In the genomic region with DNA sequence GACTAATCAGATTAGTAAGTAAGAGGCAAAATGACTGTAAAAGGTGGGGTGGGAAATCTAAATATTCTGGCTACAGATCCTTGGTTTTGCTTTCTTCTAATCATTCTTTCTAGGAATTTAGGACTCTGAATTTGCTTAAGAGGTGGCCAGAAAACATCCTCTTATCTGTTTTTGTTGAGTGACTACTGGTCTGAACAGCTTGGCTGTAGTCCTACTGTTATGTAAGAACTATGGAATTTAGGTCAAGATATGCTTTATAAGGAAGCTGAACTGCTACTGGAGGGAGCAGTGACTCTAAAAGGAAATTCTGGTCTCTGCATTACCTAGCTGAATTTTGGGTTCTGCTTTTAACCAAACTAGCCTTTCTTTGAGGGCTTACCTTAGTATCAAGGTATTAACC, we compare ENCODE assay signal across 10 cellular contexts. TPM values are rescaled to one million over a fixed set of nuclear protein-coding genes. Genes with fewer than 3 reads are reported as not detected.
A peak's percentile ranks its signal among the peaks of the same experiment; 100 is the strongest.
DNase-seq lines count a peak whose midpoint lies in the region; ATAC-seq, FAIRE-seq and TF ChIP-seq lines count a peak whose summit lies in the region.
"Had no signal": no experiment of that assay in that cellular context is flagged by ENCODE, and none has a peak within 500 bp of the region (broad histone marks: within the 10 kb centered on the region; RNA-seq: fewer than 3 reads in every experiment).

No MANE protein-coding gene starts in this region.

- H3K9me3 Mint-ChIP-seq in activated T-cell treated with anti-CD3 and anti-CD28 coated beads, Interleukin-2, amount 50 U/mL, for 24 hours = no peaks in the 10 kb centered on the region
- no peaks in the 10 kb centered on the region for H3K9me3 Mint-ChIP-seq in activated T-cell treated with anti-CD3 and anti-CD28 coated beads, Interleukin-2, amount 50 U/mL, for 4 hours
- no peaks in the 10 kb centered on the region for H3K9me3 Mint-ChIP-seq in central memory CD8-positive, alpha-beta T cell

- intact Hi-C loops in tibial artery (cut with DNase I; ENCODE audit: low total_unique reads) = no loop called here

- H3K27me3 Mint-ChIP-seq in activated T-cell treated with anti-CD3 and anti-CD28 coated beads, Interleukin-2, amount 50 U/mL, for 24 hours = no peaks in the 10 kb centered on the region
- no peaks in the 10 kb centered on the region for H3K27me3 Mint-ChIP-seq in activated T-cell treated with anti-CD3 and anti-CD28 coated beads, Interleukin-2, amount 50 U/mL, for 4 hours (ENCODE audit: low read depth)
- H3K27me3 Mint-ChIP-seq in central memory CD8-positive, alpha-beta T cell = no peaks in the 10 kb centered on the region

- TF ChIP-seq CTCF in liver (IDR thresholded peaks at IDR 0.05; ENCODE audit: low read depth, low read length, missing input control) (no peak), tibial artery (IDR thresholded peaks at IDR 0.05) (no peak)

- H3K4me3 ChIP-seq in liver (ENCODE audit: low read depth in 1 of 3, low read length in 3 of 3) = no peak overlapping the region
- no peak overlapping the region for H3K4me3 ChIP-seq in tibial artery
- H3K4me3 ChIP-seq in H7 (ENCODE audit: insufficient read depth, low read depth, low read length) = no peak overlapping the region
- H3K4me3 ChIP-seq: BLaER1 treated with 17β-estradiol and CSF1 and Interleukin-3, amounts not matched to agents 10 nM and 100 nM had no signal

- H3K27me3 ChIP-seq in liver (ENCODE audit: control insufficient read depth in 4 of 4, insufficient read depth in 4 of 4, low read length in 3 of 4) = no peaks in the 10 kb centered on the region
- H3K27me3 ChIP-seq in tibial artery = no peaks in the 10 kb centered on the region
- no peaks in the 10 kb centered on the region for H3K27me3 ChIP-seq in H7 (ENCODE audit: control insufficient read depth, insufficient read depth, low read length)
- H3K27me3 ChIP-seq: BLaER1 treated with 17β-estradiol and CSF1 and Interleukin-3, amounts not matched to agents 10 nM and 100 nM had no signal

- H3K9me3 ChIP-seq in liver (ENCODE audit: control insufficient read depth in 4 of 4, low read length in 3 of 4) = no peaks in the 10 kb centered on the region
- no peaks in the 10 kb centered on the region for H3K9me3 ChIP-seq in tibial artery

- no peak overlapping the region for H3K9ac ChIP-seq in liver (ENCODE audit: low read depth in 1 of 2, low read length in 2 of 2)
- H3K9ac ChIP-seq: BLaER1 treated with 17β-estradiol and CSF1 and Interleukin-3, amounts not matched to agents 10 nM and 100 nM had no signal

- no peak overlapping the region for H3K4me3 Mint-ChIP-seq in activated T-cell treated with anti-CD3 and anti-CD28 coated beads, Interleukin-2, amount 50 U/mL, for 24 hours
- no peak overlapping the region for H3K4me3 Mint-ChIP-seq in activated T-cell treated with anti-CD3 and anti-CD28 coated beads, Interleukin-2, amount 50 U/mL, for 4 hours
- H3K4me3 Mint-ChIP-seq in central memory CD8-positive, alpha-beta T cell = no peak overlapping the region

- H3K36me3 ChIP-seq in liver (ENCODE audit: control insufficient read depth in 4 of 4, insufficient read depth in 3 of 4, low read depth in 1 of 4, low read length in 3 of 4) = peaks cover 4 to 22% (median 15%) of the 10 kb centered on the region in 4 donors
- peaks cover 30 to 46% (median 34%) of the 10 kb centered on the region in 3 donors for H3K36me3 ChIP-seq in tibial artery
- H3K36me3 ChIP-seq in H7 (replicated peaks; ENCODE audit: control insufficient read depth, insufficient read depth, low read length) = peaks cover 30% of the 10 kb centered on the region

- H3K4me1 ChIP-seq in liver (ENCODE audit: control insufficient read depth in 4 of 4, insufficient read depth in 4 of 4, low read length in 3 of 4) (no peaks in the 10 kb centered on the region), tibial artery (peaks cover 0 to 44% (median 12%) of the 10 kb centered on the region in 4 donors)
- H3K4me1 ChIP-seq: BLaER1 treated with 17β-estradiol and CSF1 and Interleukin-3, amounts not matched to agents 10 nM and 100 nM had no signal

- H3K27ac ChIP-seq in liver (ENCODE audit: low read depth in 1 of 2, low read length in 2 of 2) (no peak overlapping the region), tibial artery (peak overlapping the region; percentile 21 to 66)
- H3K27ac ChIP-seq: BLaER1 treated with 17β-estradiol and CSF1 and Interleukin-3, amounts not matched to agents 10 nM and 100 nM had no signal

- peak overlapping the region; percentile 33 for H3K27ac Mint-ChIP-seq in activated T-cell treated with anti-CD3 and anti-CD28 coated beads, Interleukin-2, amount 50 U/mL, for 24 hours
- peak overlapping the region; percentile 30 for H3K27ac Mint-ChIP-seq in central memory CD8-positive, alpha-beta T cell (ENCODE audit: low read depth)

- ATAC-seq in activated T-cell treated with anti-CD3 and anti-CD28 coated beads, Interleukin-2, amount 50 U/mL, for 4 hours = no peak
- no peak for ATAC-seq in central memory CD8-positive, alpha-beta T cell (replicated peaks; ENCODE audit: extremely low read depth, poor library complexity, severe bottlenecking)

- TF ChIP-seq RAD21 in liver (IDR thresholded peaks at IDR 0.05) = no peak

- no peak for FAIRE-seq in frontal cortex (lab: Jason Lieb, UNC)

- H3K4me1 Mint-ChIP-seq in activated T-cell treated with anti-CD3 and anti-CD28 coated beads, Interleukin-2, amount 50 U/mL, for 24 hours (ENCODE audit: low read depth) = no peaks in the 10 kb centered on the region
- no peaks in the 10 kb centered on the region for H3K4me1 Mint-ChIP-seq in activated T-cell treated with anti-CD3 and anti-CD28 coated beads, Interleukin-2, amount 50 U/mL, for 4 hours (ENCODE audit: low read depth)
- no peaks in the 10 kb centered on the region for H3K4me1 Mint-ChIP-seq in central memory CD8-positive, alpha-beta T cell

- H3K36me3 Mint-ChIP-seq in activated T-cell treated with anti-CD3 and anti-CD28 coated beads, Interleukin-2, amount 50 U/mL, for 24 hours (ENCODE audit: low read depth) = peaks cover 65% of the 10 kb centered on the region
- peaks cover 31% of the 10 kb centered on the region for H3K36me3 Mint-ChIP-seq in activated T-cell treated with anti-CD3 and anti-CD28 coated beads, Interleukin-2, amount 50 U/mL, for 4 hours (ENCODE audit: insufficient read depth)
- peaks cover 36% of the 10 kb centered on the region for H3K36me3 Mint-ChIP-seq in central memory CD8-positive, alpha-beta T cell (ENCODE audit: insufficient read depth)

- no peak for DNase-seq in activated T-cell treated with anti-CD3 and anti-CD28 coated beads, Interleukin-2, amount 50 U/mL, for 24 hours
- no peak for DNase-seq in activated T-cell treated with anti-CD3 and anti-CD28 coated beads, Interleukin-2, amount 50 U/mL, for 4 hours
- DNase-seq in central memory CD8-positive, alpha-beta T cell (ENCODE audit: low spot score in 2 of 2) = no peak
- DNase-seq in tibial artery (no peak), H7 (no peak), DMS153 treated with DMSO at 0.1 percent for 48 hours (lab: John Stamatoyannopoulos, UW; ENCODE audit: unreplicated experiment) (no peak), frontal cortex (ENCODE audit: low spot score in 2 of 2) (no peak)
- DNase-seq: Kasumi-1 had no signal

TF ChIP-seq in liver, 16 proteins besides CTCF, POLR2A, EP300 and RAD21:
- TF ChIP-seq, protein P1, sequence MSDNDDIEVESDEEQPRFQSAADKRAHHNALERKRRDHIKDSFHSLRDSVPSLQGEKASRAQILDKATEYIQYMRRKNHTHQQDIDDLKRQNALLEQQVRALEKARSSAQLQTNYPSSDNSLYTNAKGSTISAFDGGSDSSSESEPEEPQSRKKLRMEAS (IDR thresholded peaks at IDR 0.05) = no peak
- TF ChIP-seq NR2F2 (IDR thresholded peaks at IDR 0.05) (peak; percentile 10), RXRA (IDR thresholded peaks at IDR 0.05) (no peak)

RNA-seq across cellular contexts. Expression of a gene that starts 33.5 kb away (rescaled TPM):
- 1 to 10 TPM in 1 of 3 donors, under 1 TPM in 2; 0.54 to 1.3 (median 0.91) TPM for total RNA-seq in activated T-cell treated with anti-CD3 and anti-CD28 coated beads, Interleukin-2, amount 50 U/mL, for 4 hours
- total RNA-seq in liver (under 1 TPM; 0.25 to 0.33 TPM), frontal cortex (115 TPM)
- under 1 TPM in 1 of 2 donors, not detected in 1; 0.42 TPM for polyA plus RNA-seq in liver
- 1.5 and 1.7 TPM in 2 replicates for total RNA-seq in H7 (2014; rRNA removed; shearing (Covaris generic))

Comparison
In these comparisons a context has a peak if more than half of its experiments do, and no peak if none do; other contexts are left out.
1. H3K27ac ChIP-seq: peak in tibial artery (2 of 2); none in liver (0 of 2).
2. RNA of a gene that starts 33.5 kb away (total RNA-seq): 115 TPM in frontal cortex (single experiment); 1.5 to 1.7 TPM in H7, 0.54 to 1.3 TPM in activated T-cell treated with anti-CD3 and anti-CD28 coated beads, Interleukin-2, amount 50 U/mL, for 4 hours and 0.25 to 0.33 TPM in liver; every median in the first group is over 10 times any median in the second.